In the genomic region with DNA sequence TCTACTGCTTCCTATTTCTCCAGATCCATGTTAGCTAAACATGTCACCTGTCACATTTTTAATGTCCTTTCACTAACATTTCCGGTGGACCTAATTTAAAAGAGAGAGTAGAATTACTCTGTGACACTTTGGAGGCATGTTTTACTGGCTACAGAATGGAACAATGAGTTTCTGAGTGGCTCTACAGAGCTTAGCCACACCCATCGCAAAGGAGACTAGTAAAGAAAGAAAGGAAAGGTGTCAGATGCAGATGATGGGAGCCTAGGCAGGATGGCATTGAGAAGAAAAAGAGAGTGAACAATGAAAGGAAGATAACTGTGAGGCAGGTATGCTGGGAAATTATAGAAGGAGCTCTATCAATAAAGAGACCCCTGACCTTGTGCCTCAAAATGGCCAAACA, we compare ENCODE assay signal across 19 cellular contexts.
"Had no signal": no experiment of that assay in that cellular context is flagged by ENCODE, and none has a peak within 500 bp of the region (broad histone marks: within the 10 kb centered on the region; RNA-seq: fewer than 3 reads in every experiment).

No MANE protein-coding gene starts in this region.

- H3K36me3 ChIP-seq: right atrium auricular region had no signal

- DNase-seq: activated B cell treated with CpG ODN at 0.5 μM for 24 hours; activated CD4-positive, alpha-beta memory T cell treated with anti-CD3 and anti-CD28 coated beads for 36 hours; activated CD4-positive, alpha-beta T cell treated with anti-CD3 and anti-CD28 coated beads for 4 hours; activated naive CD4-positive, alpha-beta T cell treated with Interleukin-2 at 50 U/mL for 16 hours; activated naive CD8-positive, alpha-beta T cell treated with anti-CD3 and anti-CD28 coated beads, Interleukin-2, amount 10 ng/mL, durations not matched to agents 7 days and 5 days; amygdala; foreskin fibroblast; hypothalamus; kidney; left ventricle myocardium inferior; mammary epithelial cell; naive B cell; stimulated activated CD4-positive, alpha-beta T cell treated with anti-CD3 and anti-CD28 coated beads, Interleukin-2, amount 100 ng/mL, for 24 hours; stimulated activated naive CD8-positive, alpha-beta T cell treated with anti-CD3 and anti-CD28 coated beads, Interleukin-15, Interleukin-2, amounts not matched to agents 100 U/mL and 50 U/mL, for 24 hours; substantia nigra had no signal

- H3K9me3 ChIP-seq: left ventricle myocardium inferior, right atrium auricular region, tibial nerve had no signal

- ATAC-seq: stimulated activated naive CD8-positive, alpha-beta T cell treated with anti-CD3 and anti-CD28 coated beads, Interleukin-15, Interleukin-2, amounts not matched to agents 100 U/mL and 50 U/mL, for 24 hours had no signal

- H3K4me1 ChIP-seq: left ventricle myocardium inferior, right atrium auricular region, tibial nerve had no signal

- H3K4me3 ChIP-seq: cardiac muscle cell, left ventricle myocardium inferior, right atrium auricular region, tibial nerve had no signal

- FAIRE-seq: urothelium cell line had no signal
